ENCODE assay signal across 9 cellular contexts in genomic region chr22:30435674-30436126, GRCh38. TPM values are rescaled to one million over a fixed set of nuclear protein-coding genes. Genes with fewer than 3 reads are reported as not detected.
DNase-seq lines count a peak whose midpoint lies in the region; ATAC-seq and TF ChIP-seq lines count a peak whose summit lies in the region.
"Had no signal": no experiment of that assay in that cellular context is flagged by ENCODE, and none has a peak within 500 bp of the region (broad histone marks: within the 10 kb centered on the region; RNA-seq: fewer than 3 reads in every experiment).

No MANE protein-coding gene starts in this region.

- intact Hi-C loops in mammary epithelial cell (cut with micrococcal nuclease) (no loop called here), MCF 10A (cut with micrococcal nuclease) (no loop called here)

- ATAC-seq in memory B cell (ENCODE audit: low read depth): peak; percentile 90

- TF ChIP-seq CTCF in mammary epithelial cell (conservative IDR thresholded peaks at IDR 0.05 in 1 of 2, IDR thresholded peaks at IDR 0.05 in 1 of 2; ENCODE audit: extremely low read depth in 1 of 2, insufficient read depth in 1 of 2, low read depth in 1 of 2, low read length in 2 of 2) (no peak), MCF 10A (IDR thresholded peaks at IDR 0.05; ENCODE audit: unreplicated experiment) (no peak)

- H3K4me1 ChIP-seq in mammary epithelial cell (ENCODE audit: insufficient read depth, low read length) (peaks cover 27% of the 10 kb centered on the region), thymus (ENCODE audit: control insufficient read depth, insufficient read depth, low read length) (no peaks in the 10 kb centered on the region)

- H3K27me3 ChIP-seq in mammary epithelial cell (ENCODE audit: insufficient read depth, low read length): no peaks in the 10 kb centered on the region
- no peaks in the 10 kb centered on the region for H3K27me3 ChIP-seq in thymus (ENCODE audit: control insufficient read depth, insufficient read depth)

- CTCF ChIA-PET in mammary epithelial cell (lab: Charles Lee; ENCODE audit: low non-redundant PET) (no interaction called here), MCF 10A (lab: Yijun Ruan, JAX) (interaction anchor here (0.6 to 2.2 kb wide), 4 partner anchors 10 to 166 kb away, joined by 3 to 7 read pairs (median 3); no protein-coding TSS in a partner anchor)

- dilution Hi-C loops in mammary epithelial cell (cut with HindIII; ENCODE audit: low sequenced_read_pairs): no loop called here

- H3K27me3 Mint-ChIP-seq in MCF 10A (ENCODE audit: insufficient read depth, unreplicated experiment) (no peaks in the 10 kb centered on the region), memory B cell (peaks cover 17% of the 10 kb centered on the region)

- in situ Hi-C loops in mammary epithelial cell (cut with MboI; ENCODE audit: low sequenced_read_pairs in 2 of 2): no loop called here

- H3K27ac Mint-ChIP-seq in MCF 10A (ENCODE audit: low read depth, unreplicated experiment) (no peak overlapping the region), memory B cell (peak overlapping the region; percentile 98)

- H3K36me3 ChIP-seq in mammary epithelial cell (ENCODE audit: insufficient read depth, low read length): no peaks in the 10 kb centered on the region
- no peaks in the 10 kb centered on the region for H3K36me3 ChIP-seq in thymus (ENCODE audit: control insufficient read depth, insufficient read depth)

- no peaks in the 10 kb centered on the region for H3K36me3 Mint-ChIP-seq in MCF 10A (ENCODE audit: insufficient read depth, unreplicated experiment)
- H3K36me3 Mint-ChIP-seq in memory B cell: peaks cover 17% of the 10 kb centered on the region

- H3K9me3 Mint-ChIP-seq in MCF 10A (ENCODE audit: unreplicated experiment) (no peaks in the 10 kb centered on the region), memory B cell (peaks cover 14% of the 10 kb centered on the region)

- H3K9ac ChIP-seq in mammary epithelial cell (ENCODE audit: insufficient read depth, low read length): no peak overlapping the region

- H2AFZ ChIP-seq in mammary epithelial cell (ENCODE audit: low read depth, low read length): peak overlapping the region; percentile 38

- peaks cover 5% of the 10 kb centered on the region for H3K4me1 Mint-ChIP-seq in MCF 10A (ENCODE audit: insufficient read depth, unreplicated experiment)
- peaks cover 9% of the 10 kb centered on the region for H3K4me1 Mint-ChIP-seq in memory B cell

- H4K20me1 ChIP-seq in mammary epithelial cell (ENCODE audit: insufficient read depth, low read length): no peaks in the 10 kb centered on the region

- WGBS in mammary epithelial cell (ENCODE audit: low coverage, missing lambda C conversion rate): 93% methylated on average over 4 of the region's 6 CpGs
- WGBS in thymus: 77% methylated on average over 6 of the region's 6 CpGs

- POLR2A ChIA-PET in MCF 10A (lab: Yijun Ruan, JAX): interaction anchor here (2.0 kb wide), 1 partner anchor 9 kb away, joined by 5 read pairs; no protein-coding TSS in a partner anchor

- H3K4me3 ChIP-seq in mammary epithelial cell (replicated peaks in 1 of 3; ENCODE audit: insufficient read depth in 1 of 3, low read depth in 2 of 3, low read length in 3 of 3) (no peak overlapping the region), thymus (ENCODE audit: low read length) (no peak overlapping the region)

- H3K9me3 ChIP-seq in mammary epithelial cell (replicated peaks; ENCODE audit: insufficient read depth, low read length) (no peaks in the 10 kb centered on the region), thymus (ENCODE audit: control insufficient read depth) (no peaks in the 10 kb centered on the region)

- no TSS peak for BruUV-seq in mammary epithelial cell (replicated peaks; lab: Mats Ljungman, UMichigan)
- BruUV-seq in MCF 10A (replicated peaks; lab: Mats Ljungman, UMichigan): no TSS peak

- H3K4me3 Mint-ChIP-seq in MCF 10A (ENCODE audit: unreplicated experiment) (no peak overlapping the region), memory B cell (peak overlapping the region; percentile 78)

- H3K79me2 ChIP-seq in mammary epithelial cell (ENCODE audit: insufficient read depth, low read length): no peaks in the 10 kb centered on the region

- H3K27ac ChIP-seq in mammary epithelial cell (ENCODE audit: insufficient read depth, low read depth, low read length): no peak overlapping the region
- H3K27ac ChIP-seq in thymus (ENCODE audit: low read depth): peak overlapping the region; percentile 89

- DNase-seq in mammary epithelial cell (no peak), MCF 10A (ENCODE audit: unreplicated experiment) (no peak), memory B cell (ENCODE audit: low spot score in 2 of 2) (peak; percentile 41 to 68), NCI-H2227 treated with DMSO at 0.1 percent for 48 hours (lab: John Stamatoyannopoulos, UW) (no peak), GOT3 (lab: John Stamatoyannopoulos, UW) (no peak), EL (no peak)
- DNase-seq in activated T-cell treated with anti-CD3 and anti-CD28 coated beads, Interleukin-2, amount 50 U/mL, for 48 hours: peak; percentile 71 to 77

- H3K4me2 ChIP-seq in mammary epithelial cell (ENCODE audit: insufficient read depth, low read depth, low read length): no peak overlapping the region

RNA-seq across cellular contexts. Expression of gene MTFP1, which starts 10.1 kb away (rescaled TPM):
- 1 to 10 TPM; 1.5 to 6.9 TPM for total RNA-seq in mammary epithelial cell
- polyA plus RNA-seq in mammary epithelial cell: 14.3 TPM
- not detected for polyA minus RNA-seq in mammary epithelial cell
- total RNA-seq in MCF 10A (2022): 23.2 and 31.6 TPM in 2 replicates
- 11.1 TPM for polyA plus RNA-seq in thymus

RNA-seq across cellular contexts. Expression of gene SEC14L3, which starts 36.1 kb away (rescaled TPM):
- not detected for total RNA-seq in mammary epithelial cell
- polyA plus RNA-seq in mammary epithelial cell: not detected
- polyA minus RNA-seq in mammary epithelial cell: not detected
- not detected in 2 replicates for total RNA-seq in MCF 10A (2022)
- 0.07 TPM for polyA plus RNA-seq in thymus
- polyA plus RNA-seq: adipose tissue had no signal

RNA-seq across cellular contexts. Expression of gene SEC14L2, which starts 38.9 kb away (rescaled TPM):
- total RNA-seq in mammary epithelial cell (100 to 1,000 TPM; 171 to 266 TPM), MCF 10A (2022) (20.0 and 29.1 TPM in 2 replicates)
- polyA plus RNA-seq in mammary epithelial cell (168 TPM), thymus (6.2 TPM)
- polyA minus RNA-seq in mammary epithelial cell: 208 TPM

RNA-seq across cellular contexts. Expression of gene RNF215, which starts 48.5 kb away (rescaled TPM):
- total RNA-seq in mammary epithelial cell (10 to 100 TPM; 21.6 to 22.0 TPM), MCF 10A (2022) (18.4 and 19.6 TPM in 2 replicates)
- polyA plus RNA-seq in mammary epithelial cell (5.0 TPM), thymus (11.1 TPM)
- 46.1 TPM for polyA minus RNA-seq in mammary epithelial cell

Comparison
In these comparisons a context has a peak if more than half of its experiments do, and no peak if none do; other contexts are left out.
1. DNase-seq: peak in activated T-cell treated with anti-CD3 and anti-CD28 coated beads, Interleukin-2, amount 50 U/mL, for 48 hours (2 of 2) and memory B cell (2 of 2); none in mammary epithelial cell (single experiment), MCF 10A (single experiment), NCI-H2227 treated with DMSO at 0.1 percent for 48 hours (single experiment), GOT3 (single experiment) and EL (single experiment).